In genomic region chr17:79154951-79155557, GRCh38 we compare ENCODE assay signal across 20 cellular contexts.
"Had no signal": no experiment of that assay in that cellular context is flagged by ENCODE, and none has a peak within 500 bp of the region (broad histone marks: within the 10 kb centered on the region; RNA-seq: fewer than 3 reads in every experiment).

No MANE protein-coding gene starts in this region.

- H3K4me1 ChIP-seq: esophagus squamous epithelium, stomach, testis had no signal

- H3K36me3 Mint-ChIP-seq: activated naive CD8-positive, alpha-beta T cell treated with anti-CD3 and anti-CD28 coated beads for 36 hours; brain; naive B cell had no signal

- H3K4me3 ChIP-seq: coronary artery, esophagus squamous epithelium, lung, stomach, testis had no signal

- H3K9me3 Mint-ChIP-seq: activated CD4-positive, alpha-beta T cell treated with anti-CD3 and anti-CD28 coated beads, Interleukin-2, amount 10 ng/mL, durations not matched to agents 7 days and 5 days; activated naive CD8-positive, alpha-beta T cell treated with anti-CD3 and anti-CD28 coated beads for 36 hours; naive B cell had no signal

- H3K27ac ChIP-seq: coronary artery, esophagus squamous epithelium, neutrophil, stomach, testis had no signal

- H3K9me3 ChIP-seq: esophagus squamous epithelium, neutrophil, stomach, testis had no signal

- H3K4me3 Mint-ChIP-seq: activated CD4-positive, alpha-beta T cell treated with anti-CD3 and anti-CD28 coated beads, Interleukin-2, amount 10 ng/mL, durations not matched to agents 7 days and 5 days; activated naive CD8-positive, alpha-beta T cell treated with anti-CD3 and anti-CD28 coated beads for 36 hours; brain; naive B cell had no signal

- H3K27me3 ChIP-seq: testis had no signal

- H3K4me1 Mint-ChIP-seq: activated CD4-positive, alpha-beta T cell treated with anti-CD3 and anti-CD28 coated beads, Interleukin-2, amount 10 ng/mL, durations not matched to agents 7 days and 5 days; activated naive CD8-positive, alpha-beta T cell treated with anti-CD3 and anti-CD28 coated beads for 36 hours; naive B cell had no signal

- DNase-seq: activated CD4-positive, alpha-beta T cell treated with anti-CD3 and anti-CD28 coated beads, Interleukin-2, amount 10 ng/mL, durations not matched to agents 7 days and 5 days; activated CD4-positive, CD25-positive, alpha-beta regulatory T cell; activated gamma-delta T cell treated with Interleukin-2 at 50 U/mL for 16 hours; activated naive CD8-positive, alpha-beta T cell treated with anti-CD3 and anti-CD28 coated beads for 36 hours; central memory CD4-positive, alpha-beta T cell; effector CD4-positive, alpha-beta T cell; esophagus squamous epithelium; foreskin fibroblast; left cardiac atrium; naive B cell; retina; stimulated activated CD4-positive, alpha-beta T cell treated with anti-CD3 and anti-CD28 coated beads, Interleukin-12 subunit alpha, Interleukin-12 subunit beta, amount 100 ng/mL, for 4 hours; stimulated activated CD4-positive, alpha-beta T cell treated with anti-CD3 and anti-CD28 coated beads, Interleukin-2, amount 100 ng/mL, for 24 hours; T-helper 2 cell; testis had no signal

- H3K36me3 ChIP-seq: esophagus squamous epithelium, neutrophil, stomach had no signal

- H3K27ac Mint-ChIP-seq: activated CD4-positive, alpha-beta T cell treated with anti-CD3 and anti-CD28 coated beads, Interleukin-2, amount 10 ng/mL, durations not matched to agents 7 days and 5 days; activated naive CD8-positive, alpha-beta T cell treated with anti-CD3 and anti-CD28 coated beads for 36 hours; naive B cell had no signal
